25 cellular contexts compared by ENCODE assay signal in genomic region chr1:58456470-58456869, GRCh38.
DNase-seq lines count a peak whose midpoint lies in the region; ATAC-seq and TF ChIP-seq lines count a peak whose summit lies in the region.
"Had no signal": no experiment of that assay in that cellular context is flagged by ENCODE, and none has a peak within 500 bp of the region (broad histone marks: within the 10 kb centered on the region; RNA-seq: fewer than 3 reads in every experiment).

No MANE protein-coding gene starts in this region.

- ATAC-seq in omental fat pad (ENCODE audit: low FRiP score): no peak
- ATAC-seq: GM12878 had no signal

- no peaks in the 10 kb centered on the region for H3K36me3 ChIP-seq in smooth muscle cell (ENCODE audit: low read depth)
- H3K36me3 ChIP-seq: neutrophil, uterus had no signal

- no peaks in the 10 kb centered on the region for H3K9me3 ChIP-seq in smooth muscle cell (replicated peaks; ENCODE audit: low read depth)
- H3K9me3 ChIP-seq: neutrophil, testis, uterus had no signal

- WGBS in smooth muscle cell (ENCODE audit: low lambda C conversion rate): 35% methylated on average over 3 of the region's 3 CpGs

- H3F3A ChIP-seq in smooth muscle cell (ENCODE audit: low read depth): no peaks in the 10 kb centered on the region

- TF ChIP-seq CTCF in fibroblast of mammary gland (conservative IDR thresholded peaks at IDR 0.05; ENCODE audit: control insufficient read depth, insufficient read depth, low read depth, low read length) (no peak), smooth muscle cell (IDR thresholded peaks at IDR 0.05; ENCODE audit: borderline replicate concordance, insufficient read depth, poor library complexity, severe bottlenecking) (no peak), omental fat pad (IDR thresholded peaks at IDR 0.05) (no peak)

- H3K4me1 ChIP-seq in smooth muscle cell (ENCODE audit: low read depth): no peaks in the 10 kb centered on the region
- H3K4me1 ChIP-seq: testis, uterus had no signal

- H3K4me3 ChIP-seq in fibroblast of mammary gland (ENCODE audit: control insufficient read depth, low read depth, low read length) (no peak overlapping the region), smooth muscle cell (no peak overlapping the region)
- H3K4me3 ChIP-seq: GM12878, testis, uterus had no signal

- H4K20me1 ChIP-seq in smooth muscle cell (ENCODE audit: low read depth): no peaks in the 10 kb centered on the region

- no peak overlapping the region for H2AFZ ChIP-seq in smooth muscle cell (ENCODE audit: low read depth)

- DNase-seq in ELR (ENCODE audit: low read depth): peak; percentile 5
- DNase-seq in NCI-H446 treated with DMSO at 0.1 percent for 48 hours (lab: John Stamatoyannopoulos, UW): peak; percentile 14
- DNase-seq in fibroblast of mammary gland (ENCODE audit: low read depth): peak; percentile 51
- no peak for DNase-seq in smooth muscle cell (lab: John Stamatoyannopoulos, UW; ENCODE audit: unreplicated experiment)
- DNase-seq in DMS153 (lab: John Stamatoyannopoulos, UW): no peak
- no peak for DNase-seq in mucosa of gallbladder (ENCODE audit: low spot score)
- no peak for DNase-seq in omental fat pad (ENCODE audit: low spot score)
- DNase-seq: activated CD4-positive, alpha-beta T cell treated with anti-CD3 and anti-CD28 coated beads for 4 hours; activated naive CD4-positive, alpha-beta T cell; activated T-cell treated with anti-CD3 and anti-CD28 coated beads, Interleukin-2, amount 50 U/mL, for 48 hours; caudate nucleus; CD4-positive, alpha-beta T cell; dermis blood vessel endothelial cell; DMS 273 treated with DMSO at 0.1 percent for 48 hours; GF-D8; NCI-H2029 treated with DMSO at 0.1 percent for 48 hours; NCI-H2227 treated with DMSO at 0.1 percent for 48 hours; NCI-H774; stimulated activated CD4-positive, alpha-beta T cell treated with anti-CD3 and anti-CD28 coated beads, Interleukin-4, amount 100 ng/mL, for 1 hour; stimulated activated naive CD4-positive, alpha-beta T cell; testis; uterus had no signal

- no peaks in the 10 kb centered on the region for H3K27me3 ChIP-seq in smooth muscle cell (ENCODE audit: low read depth)
- H3K27me3 ChIP-seq: testis, uterus had no signal

- no peak overlapping the region for H3K9ac ChIP-seq in smooth muscle cell (ENCODE audit: low read depth)

- H3K27ac ChIP-seq in smooth muscle cell (ENCODE audit: low read depth): no peak overlapping the region
- H3K27ac ChIP-seq: neutrophil, RWPE1, testis, uterus had no signal

- H3K4me2 ChIP-seq in smooth muscle cell: peak overlapping the region; percentile 2

- H3K79me2 ChIP-seq in smooth muscle cell (ENCODE audit: low read depth): no peaks in the 10 kb centered on the region

Comparison
In these comparisons a context has a peak if more than half of its experiments do, and no peak if none do; other contexts are left out.
1. DNase-seq: peak in ELR (single experiment), NCI-H446 treated with DMSO at 0.1 percent for 48 hours (single experiment) and fibroblast of mammary gland (single experiment); none in smooth muscle cell (single experiment), DMS153 (single experiment), mucosa of gallbladder (single experiment) and omental fat pad (single experiment).